Comparison of ENCODE assay signal across 33 cellular contexts in the genomic region with DNA sequence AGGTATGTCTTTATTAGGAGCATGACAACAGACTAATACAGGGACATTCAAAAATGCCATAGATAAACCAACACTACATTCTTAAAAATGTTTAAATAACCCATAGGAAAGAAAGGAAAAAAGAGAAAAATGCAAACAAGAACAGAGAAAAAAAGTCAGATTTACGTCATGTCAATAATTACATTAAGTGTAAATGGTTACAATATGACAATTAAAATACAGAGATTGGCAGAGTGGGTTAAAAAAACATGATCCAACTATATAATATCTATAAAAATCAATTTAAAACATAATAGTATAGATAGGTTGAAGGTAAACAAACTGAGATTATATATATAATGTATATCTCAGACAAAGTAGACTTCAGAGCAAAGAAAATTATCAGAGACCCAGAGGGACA.
"Had no signal": no experiment of that assay in that cellular context is flagged by ENCODE, and none has a peak within 500 bp of the region (broad histone marks: within the 10 kb centered on the region; RNA-seq: fewer than 3 reads in every experiment).

No MANE protein-coding gene starts in this region.

- H3K36me3 ChIP-seq: MG63 had no signal

- H3K4me3 ChIP-seq: MG63 had no signal

- DNase-seq: Karpas-422, Kasumi-1, MG63, MM.1S, NCI-H1048, NCI-H1092, NCI-H1092 treated with DMSO at 0.1 percent for 48 hours, NCI-H1105, NCI-H1105 treated with DMSO at 0.1 percent for 48 hours, NCI-H1417, NCI-H1417 treated with DMSO at 0.1 percent for 48 hours, NCI-H1436, NCI-H1436 treated with DMSO at 0.1 percent for 48 hours, NCI-H146, NCI-H1694, NCI-H1694 treated with DMSO at 0.1 percent for 48 hours, NCI-H187, NCI-H187 treated with DMSO at 0.1 percent for 48 hours, NCI-H1930, NCI-H2029, NCI-H2029 treated with DMSO at 0.1 percent for 48 hours, NCI-H2081, NCI-H2081 treated with DMSO at 0.1 percent for 48 hours, NCI-H2107, NCI-H2171, NCI-H2171 treated with DMSO at 0.1 percent for 48 hours, NCI-H2227 treated with DMSO at 0.1 percent for 48 hours, NCI-H226, NCI-H345, NCI-H446, NCI-H446 treated with DMSO at 0.1 percent for 48 hours, NCI-H510A, NCI-H510A treated with DMSO at 0.1 percent for 48 hours had no signal

- H3K27me3 ChIP-seq: MG63 had no signal
